25 cellular contexts compared by ENCODE assay signal in genomic region chr7:101664390-101664789, GRCh38. TPM values are rescaled to one million over a fixed set of nuclear protein-coding genes. Genes with fewer than 3 reads are reported as not detected.
DNase-seq lines count a peak whose midpoint lies in the region.
"Had no signal": no experiment of that assay in that cellular context is flagged by ENCODE, and none has a peak within 500 bp of the region (broad histone marks: within the 10 kb centered on the region; RNA-seq: fewer than 3 reads in every experiment).

No MANE protein-coding gene starts in this region.

- H3K36me3 Mint-ChIP-seq in activated CD4-positive, alpha-beta T cell treated with anti-CD3 and anti-CD28 coated beads, Interleukin-2, amount 10 ng/mL, durations not matched to agents 24 days and 14 days (ENCODE audit: low read depth) = no peaks in the 10 kb centered on the region

- DNase-seq in ELF-1 (ENCODE audit: low read depth, low spot score) (peak; percentile 94), iPS DF 19.7 (ENCODE audit: low read depth, low spot score) (peak; percentile 68), left kidney (ENCODE audit: low read depth, low spot score) (peak; percentile 66), COLO829 (ENCODE audit: low spot score) (no peak), NCI-H1092 (lab: John Stamatoyannopoulos, UW) (no peak)
- no peak for DNase-seq in stimulated activated CD4-positive, alpha-beta T cell treated with anti-CD3 and anti-CD28 coated beads, Interleukin-2, amount 100 ng/mL, for 24 hours
- DNase-seq in activated CD4-positive, alpha-beta T cell treated with anti-CD3 and anti-CD28 coated beads, Interleukin-2, amount 10 ng/mL, durations not matched to agents 24 days and 14 days = no peak
- DNase-seq: ACHN; Caco-2; CD4-positive, alpha-beta T cell; DMS 273 treated with DMSO at 0.1 percent for 48 hours; DMS79 treated with DMSO at 0.1 percent for 48 hours; GM23248; KBM-7; NCI-H1092 treated with DMSO at 0.1 percent for 48 hours; NCI-H1436 treated with DMSO at 0.1 percent for 48 hours; NCI-H2029 treated with DMSO at 0.1 percent for 48 hours; NCI-H226; NCI-H524; NCI-H774; OCI-M1; SJCRH30 had no signal

- 2% methylated on average over 8 of the region's 8 CpGs for WGBS in HUES64

- peak overlapping the region; percentile 26; the same call in 1 of the 2 replicates for H3K9ac ChIP-seq in HUES64 (ENCODE audit: low read depth, low read length)
- H3K9ac ChIP-seq: BLaER1, GM23248 had no signal

- H3K4me1 ChIP-seq in HUES64 (ENCODE audit: insufficient read depth, low read length) = peaks cover 9% of the 10 kb centered on the region
- H3K4me1 ChIP-seq: SJCRH30 had no signal

- H3K27me3 ChIP-seq in HUES64 (ENCODE audit: insufficient read depth, low read length) = no peaks in the 10 kb centered on the region
- H3K27me3 ChIP-seq: BLaER1 had no signal

- peak overlapping the region; percentile 85; the same call in 1 of the 2 replicates for H3K27ac ChIP-seq in HUES64 (ENCODE audit: low read depth, low read length)
- H3K27ac ChIP-seq: 22Rv1, BLaER1, GM23248, SJCRH30 had no signal

- H3K9me3 Mint-ChIP-seq in activated CD4-positive, alpha-beta T cell treated with anti-CD3 and anti-CD28 coated beads, Interleukin-2, amount 10 ng/mL, durations not matched to agents 24 days and 14 days = peaks cover 7% of the 10 kb centered on the region

- H3K27me3 Mint-ChIP-seq in activated CD4-positive, alpha-beta T cell treated with anti-CD3 and anti-CD28 coated beads, Interleukin-2, amount 10 ng/mL, durations not matched to agents 24 days and 14 days = no peaks in the 10 kb centered on the region

- H3K9me3 ChIP-seq in HUES64 (ENCODE audit: insufficient read depth, low read depth, low read length) = no peaks in the 10 kb centered on the region

- no peaks in the 10 kb centered on the region for H3K4me1 Mint-ChIP-seq in activated CD4-positive, alpha-beta T cell treated with anti-CD3 and anti-CD28 coated beads, Interleukin-2, amount 10 ng/mL, durations not matched to agents 24 days and 14 days

- H3K36me3 ChIP-seq in HUES64 (ENCODE audit: insufficient read depth, low read length) = no peaks in the 10 kb centered on the region
- H3K36me3 ChIP-seq: BLaER1, SJCRH30 had no signal

- H3K27ac Mint-ChIP-seq in activated CD4-positive, alpha-beta T cell treated with anti-CD3 and anti-CD28 coated beads, Interleukin-2, amount 10 ng/mL, durations not matched to agents 24 days and 14 days = no peak overlapping the region
- H3K27ac Mint-ChIP-seq: CD4-positive, alpha-beta T cell had no signal

- intact Hi-C loops in activated CD4-positive, alpha-beta T cell treated with anti-CD3 and anti-CD28 coated beads, Interleukin-2, amount 10 ng/mL, durations not matched to agents 24 days and 14 days (cut with micrococcal nuclease) = no loop called here

- H3K4me3 ChIP-seq in HUES64 (ENCODE audit: low read length) = no peak overlapping the region
- H3K4me3 ChIP-seq: BLaER1, GM23248, SJCRH30 had no signal

- H3K4me3 Mint-ChIP-seq in activated CD4-positive, alpha-beta T cell treated with anti-CD3 and anti-CD28 coated beads, Interleukin-2, amount 10 ng/mL, durations not matched to agents 24 days and 14 days = no peak overlapping the region
- H3K4me3 Mint-ChIP-seq: CD4-positive, alpha-beta T cell had no signal

RNA-seq across cellular contexts. Expression of gene MYL10, which starts 35.3 kb away (rescaled TPM):
- 0.30 TPM for polyA plus RNA-seq in HUES64 (2013, experiment 1 of 2)
- not detected for polyA plus RNA-seq in HUES64 (2013, experiment 2 of 2)
- total RNA-seq in activated CD4-positive, alpha-beta T cell treated with anti-CD3 and anti-CD28 coated beads, Interleukin-2, amount 10 ng/mL, durations not matched to agents 24 days and 14 days = not detected in 2 replicates
- total RNA-seq: Caco-2; CD4-positive, alpha-beta T cell; GM23248 had no signal
- polyA plus RNA-seq: GM23248 had no signal

Comparison
In these comparisons a context has a peak if more than half of its experiments do, and no peak if none do; other contexts are left out.
1. DNase-seq: peak in ELF-1 (single experiment), iPS DF 19.7 (single experiment) and left kidney (single experiment); none in stimulated activated CD4-positive, alpha-beta T cell treated with anti-CD3 and anti-CD28 coated beads, Interleukin-2, amount 100 ng/mL, for 24 hours (0 of 2), COLO829 (single experiment), NCI-H1092 (single experiment) and activated CD4-positive, alpha-beta T cell treated with anti-CD3 and anti-CD28 coated beads, Interleukin-2, amount 10 ng/mL, durations not matched to agents 24 days and 14 days (single experiment).